In the genomic region with DNA sequence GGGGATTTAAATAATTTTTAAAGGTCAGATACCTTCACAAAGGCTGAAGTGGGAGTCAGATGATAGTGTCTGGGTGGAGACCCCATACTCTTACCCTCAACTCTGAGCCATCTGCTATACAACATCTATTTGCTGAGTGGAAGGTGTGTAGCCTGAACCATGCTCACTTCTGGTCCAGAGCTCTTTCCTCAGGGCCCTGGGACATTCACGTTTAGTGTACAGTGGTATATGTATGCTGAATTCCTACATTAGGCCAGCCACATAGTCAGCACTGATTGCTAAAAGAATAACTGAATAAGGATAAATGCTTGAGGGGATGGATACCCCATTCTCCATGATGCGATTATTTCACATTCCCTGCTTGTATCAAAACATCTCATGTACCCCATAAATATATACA, we compare ENCODE assay signal across 8 cellular contexts.
"Had no signal": no experiment of that assay in that cellular context is flagged by ENCODE, and none has a peak within 500 bp of the region (broad histone marks: within the 10 kb centered on the region; RNA-seq: fewer than 3 reads in every experiment).

No MANE protein-coding gene starts in this region.

- H2AFZ ChIP-seq: GM23338 had no signal

- H3K9ac ChIP-seq: KMS-11 had no signal

- FAIRE-seq: H1, H54, HTR-8/SVneo had no signal

- H3K4me3 ChIP-seq: GM23338 had no signal

- ATAC-seq: GM23338 had no signal

- H3K27ac ChIP-seq: KMS-11 had no signal

- H3K4me2 ChIP-seq: GM23338, KMS-11 had no signal

- DNase-seq: HCEC 1CT, IMR-90, KBM-7 had no signal
